ENCODE assay signal across 1 cellular context in genomic region chr16:30874821-30875717, GRCh38.
TF ChIP-seq lines count a peak whose summit lies in the region.

No MANE protein-coding gene starts in this region.

TF ChIP-seq in endothelial cell of umbilical vein, 7 proteins besides CTCF, POLR2A, EP300 and RAD21 (continued from another document):
- TF ChIP-seq GATA2 (IDR thresholded peaks at IDR 0.05; ENCODE audit: insufficient read depth, insufficient read length, low read depth, low read length) (peak; percentile 12), MYC (IDR thresholded peaks at IDR 0.05; ENCODE audit: low read depth, low read length) (peak; percentile 21), JUN (IDR thresholded peaks at IDR 0.05; ENCODE audit: borderline replicate concordance, insufficient read depth, insufficient read length, low read depth) (no peak), EZH2 (IDR thresholded peaks at IDR 0.05; ENCODE audit: borderline replicate concordance, low read depth, low read length, severe bottlenecking) (no peak), FOS (IDR thresholded peaks at IDR 0.05; ENCODE audit: borderline replicate concordance, insufficient read depth, low read length) (no peak)
